ENCODE assay signal across 28 cellular contexts in genomic region chr17:82158825-82159224, GRCh38.
"Had no signal": no experiment of that assay in that cellular context is flagged by ENCODE, and none has a peak within 500 bp of the region (broad histone marks: within the 10 kb centered on the region; RNA-seq: fewer than 3 reads in every experiment).

No MANE protein-coding gene starts in this region.

- H3K4me1 ChIP-seq: ascending aorta, colonic mucosa, gastrocnemius medialis had no signal

- H3K27me3 ChIP-seq: ascending aorta, breast epithelium, cardiac muscle cell, colonic mucosa, esophagus muscularis mucosa, foreskin keratinocyte, gastrocnemius medialis, heart left ventricle had no signal

- H3K4me3 ChIP-seq: ascending aorta, breast epithelium, cardiac muscle cell, colonic mucosa, esophagus muscularis mucosa, gastrocnemius medialis, heart left ventricle had no signal

- H3K9me3 ChIP-seq: ascending aorta, breast epithelium, colonic mucosa, esophagus muscularis mucosa, gastrocnemius medialis, heart left ventricle had no signal

- H3K36me3 ChIP-seq: breast epithelium, colonic mucosa had no signal

- DNase-seq: activated CD4-positive, alpha-beta memory T cell treated with anti-CD3 and anti-CD28 coated beads, Interleukin-2, amount 10 ng/mL, durations not matched to agents 7 days and 5 days; activated CD4-positive, alpha-beta T cell treated with anti-CD3 and anti-CD28 coated beads for 1 hour; activated CD4-positive, alpha-beta T cell treated with anti-CD3 and anti-CD28 coated beads for 4 hours; activated CD4-positive, alpha-beta T cell treated with anti-CD3 and anti-CD28 coated beads, Interleukin-2, amount 10 ng/mL, durations not matched to agents 7 days and 5 days; activated CD4-positive, alpha-beta T cell treated with anti-CD3 and anti-CD28 coated beads, Interleukin-2, amount 50 U/mL, for 4 hours; activated CD8-positive, alpha-beta memory T cell treated with anti-CD3 and anti-CD28 coated beads, Interleukin-2, amount 50 U/mL, for 48 hours; activated gamma-delta T cell; activated naive CD4-positive, alpha-beta T cell; activated naive CD4-positive, alpha-beta T cell treated with anti-CD3 and anti-CD28 coated beads, Interleukin-2, amount 10 ng/mL, durations not matched to agents 7 days and 5 days; activated naive CD8-positive, alpha-beta T cell treated with anti-CD3 and anti-CD28 coated beads, Interleukin-2, amount 10 ng/mL, durations not matched to agents 7 days and 5 days; activated T-cell treated with anti-CD3 and anti-CD28 coated beads for 4 hours; activated T-cell treated with anti-CD3 and anti-CD28 coated beads, Interleukin-2, amount 50 U/mL, for 24 hours; activated T-cell treated with anti-CD3 and anti-CD28 coated beads, Interleukin-2, amount 50 U/mL, for 72 hours; central memory CD4-positive, alpha-beta T cell; cerebellar nuclear complex; colonic mucosa; effector memory CD4-positive, alpha-beta T cell; endodermal cell; gastrocnemius medialis; glutamatergic neuron; heart left ventricle; T1000 had no signal

- H3K27ac ChIP-seq: ascending aorta, breast epithelium, cardiac muscle cell, colonic mucosa, esophagus muscularis mucosa, foreskin keratinocyte, gastrocnemius medialis, heart left ventricle had no signal

- ATAC-seq: activated naive CD4-positive, alpha-beta T cell treated with anti-CD3 and anti-CD28 coated beads, Interleukin-2, amount 50 U/mL, for 72 hours; activated T-cell treated with anti-CD3 and anti-CD28 coated beads, Interleukin-2, amount 50 U/mL, for 72 hours; foreskin keratinocyte; gastrocnemius medialis; heart left ventricle had no signal
